ENCODE assay signal across 1 cellular context in the genomic region with DNA sequence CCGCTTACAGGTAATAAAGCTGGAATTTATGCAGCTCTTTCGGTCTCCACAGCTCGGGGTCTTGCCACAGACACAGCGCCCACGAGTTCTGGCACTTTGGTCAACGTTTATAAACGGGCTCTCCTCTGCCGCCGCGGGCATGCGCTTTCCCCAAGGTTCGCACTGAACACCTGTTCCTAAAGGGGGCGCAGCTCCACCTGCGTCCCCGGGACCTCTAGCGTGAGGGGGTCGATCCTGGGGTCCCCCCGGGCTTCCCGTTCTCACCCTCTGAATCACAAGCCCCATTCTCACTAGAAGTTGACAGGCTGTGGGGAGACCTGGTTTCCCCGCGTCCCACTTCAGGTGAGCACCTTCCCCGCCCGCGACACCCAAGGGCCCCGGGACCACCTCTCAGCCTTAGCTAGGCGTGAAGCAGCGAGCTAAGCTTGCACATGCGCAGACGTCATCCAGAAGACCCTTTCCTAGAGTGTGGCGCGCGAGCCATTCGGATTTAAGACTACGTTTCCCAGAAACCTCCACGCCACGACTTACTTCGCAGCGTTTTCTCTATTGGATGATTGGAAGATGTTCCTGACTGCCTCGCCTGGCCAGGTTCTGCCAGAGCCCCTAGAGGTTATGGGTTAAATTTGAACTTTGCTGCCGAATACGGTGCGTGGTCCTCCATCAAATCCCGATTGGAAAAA.
TF ChIP-seq lines count a peak whose summit lies in the region.

No MANE protein-coding gene starts in this region.

TF ChIP-seq in HepG2, 621 proteins besides CTCF, POLR2A, EP300 and RAD21 (continued from another document and continues in another):
- TF ChIP-seq, protein P1, sequence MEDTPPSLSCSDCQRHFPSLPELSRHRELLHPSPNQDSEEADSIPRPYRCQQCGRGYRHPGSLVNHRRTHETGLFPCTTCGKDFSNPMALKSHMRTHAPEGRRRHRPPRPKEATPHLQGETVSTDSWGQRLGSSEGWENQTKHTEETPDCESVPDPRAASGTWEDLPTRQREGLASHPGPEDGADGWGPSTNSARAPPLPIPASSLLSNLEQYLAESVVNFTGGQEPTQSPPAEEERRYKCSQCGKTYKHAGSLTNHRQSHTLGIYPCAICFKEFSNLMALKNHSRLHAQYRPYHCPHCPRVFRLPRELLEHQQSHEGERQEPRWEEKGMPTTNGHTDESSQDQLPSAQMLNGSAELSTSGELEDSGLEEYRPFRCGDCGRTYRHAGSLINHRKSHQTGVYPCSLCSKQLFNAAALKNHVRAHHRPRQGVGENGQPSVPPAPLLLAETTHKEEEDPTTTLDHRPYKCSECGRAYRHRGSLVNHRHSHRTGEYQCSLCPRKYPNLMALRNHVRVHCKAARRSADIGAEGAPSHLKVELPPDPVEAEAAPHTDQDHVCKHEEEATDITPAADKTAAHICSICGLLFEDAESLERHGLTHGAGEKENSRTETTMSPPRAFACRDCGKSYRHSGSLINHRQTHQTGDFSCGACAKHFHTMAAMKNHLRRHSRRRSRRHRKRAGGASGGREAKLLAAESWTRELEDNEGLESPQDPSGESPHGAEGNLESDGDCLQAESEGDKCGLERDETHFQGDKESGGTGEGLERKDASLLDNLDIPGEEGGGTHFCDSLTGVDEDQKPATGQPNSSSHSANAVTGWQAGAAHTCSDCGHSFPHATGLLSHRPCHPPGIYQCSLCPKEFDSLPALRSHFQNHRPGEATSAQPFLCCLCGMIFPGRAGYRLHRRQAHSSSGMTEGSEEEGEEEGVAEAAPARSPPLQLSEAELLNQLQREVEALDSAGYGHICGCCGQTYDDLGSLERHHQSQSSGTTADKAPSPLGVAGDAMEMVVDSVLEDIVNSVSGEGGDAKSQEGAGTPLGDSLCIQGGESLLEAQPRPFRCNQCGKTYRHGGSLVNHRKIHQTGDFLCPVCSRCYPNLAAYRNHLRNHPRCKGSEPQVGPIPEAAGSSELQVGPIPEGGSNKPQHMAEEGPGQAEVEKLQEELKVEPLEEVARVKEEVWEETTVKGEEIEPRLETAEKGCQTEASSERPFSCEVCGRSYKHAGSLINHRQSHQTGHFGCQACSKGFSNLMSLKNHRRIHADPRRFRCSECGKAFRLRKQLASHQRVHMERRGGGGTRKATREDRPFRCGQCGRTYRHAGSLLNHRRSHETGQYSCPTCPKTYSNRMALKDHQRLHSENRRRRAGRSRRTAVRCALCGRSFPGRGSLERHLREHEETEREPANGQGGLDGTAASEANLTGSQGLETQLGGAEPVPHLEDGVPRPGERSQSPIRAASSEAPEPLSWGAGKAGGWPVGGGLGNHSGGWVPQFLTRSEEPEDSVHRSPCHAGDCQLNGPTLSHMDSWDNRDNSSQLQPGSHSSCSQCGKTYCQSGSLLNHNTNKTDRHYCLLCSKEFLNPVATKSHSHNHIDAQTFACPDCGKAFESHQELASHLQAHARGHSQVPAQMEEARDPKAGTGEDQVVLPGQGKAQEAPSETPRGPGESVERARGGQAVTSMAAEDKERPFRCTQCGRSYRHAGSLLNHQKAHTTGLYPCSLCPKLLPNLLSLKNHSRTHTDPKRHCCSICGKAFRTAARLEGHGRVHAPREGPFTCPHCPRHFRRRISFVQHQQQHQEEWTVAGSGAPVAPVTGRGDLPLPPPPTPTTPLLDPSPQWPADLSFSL (CRISPR knock-in tag; IDR thresholded peaks at IDR 0.05) = no peak
- no peak for TF ChIP-seq ZUFSP (CRISPR knock-in tag; IDR thresholded peaks at IDR 0.05; ENCODE audit: borderline replicate concordance)
- no peak for TF ChIP-seq RBAK (CRISPR knock-in tag; IDR thresholded peaks at IDR 0.05)
- TF ChIP-seq ADNP (CRISPR knock-in tag; IDR thresholded peaks at IDR 0.05) = no peak
- TF ChIP-seq ARID2 (CRISPR knock-in tag; IDR thresholded peaks at IDR 0.05; ENCODE audit: borderline replicate concordance) = no peak
- TF ChIP-seq KDM5B (CRISPR knock-in tag; IDR thresholded peaks at IDR 0.05; ENCODE audit: borderline replicate concordance) = peak; percentile 69; the same call in 1 of the 2 replicates
- TF ChIP-seq ZBTB7B (CRISPR knock-in tag; IDR thresholded peaks at IDR 0.05) = peak; percentile 100
- no peak for TF ChIP-seq CBFB (CRISPR knock-in tag; IDR thresholded peaks at IDR 0.05)
- TF ChIP-seq ZBTB44 (CRISPR knock-in tag; IDR thresholded peaks at IDR 0.05) = no peak
- peak; percentile 46; the same call in 1 of the 2 replicates for TF ChIP-seq MYPOP (CRISPR knock-in tag; IDR thresholded peaks at IDR 0.05)
- TF ChIP-seq SP4 (CRISPR knock-in tag; IDR thresholded peaks at IDR 0.05) = 0 out of 2 replicates have a peak, but pooled peaks have one; percentile 56
- TF ChIP-seq ZFX (CRISPR knock-in tag; IDR thresholded peaks at IDR 0.05; ENCODE audit: low read depth) = peak; percentile 67
- no peak for TF ChIP-seq PBX2 (CRISPR knock-in tag; IDR thresholded peaks at IDR 0.05)
- TF ChIP-seq TBP (CRISPR knock-in tag; IDR thresholded peaks at IDR 0.05) = no peak
- TF ChIP-seq CHD4 (IDR thresholded peaks at IDR 0.05; ENCODE audit: borderline replicate concordance, low read length) = peak; percentile 53; the same call in 1 of the 2 replicates
- TF ChIP-seq, protein P2, sequence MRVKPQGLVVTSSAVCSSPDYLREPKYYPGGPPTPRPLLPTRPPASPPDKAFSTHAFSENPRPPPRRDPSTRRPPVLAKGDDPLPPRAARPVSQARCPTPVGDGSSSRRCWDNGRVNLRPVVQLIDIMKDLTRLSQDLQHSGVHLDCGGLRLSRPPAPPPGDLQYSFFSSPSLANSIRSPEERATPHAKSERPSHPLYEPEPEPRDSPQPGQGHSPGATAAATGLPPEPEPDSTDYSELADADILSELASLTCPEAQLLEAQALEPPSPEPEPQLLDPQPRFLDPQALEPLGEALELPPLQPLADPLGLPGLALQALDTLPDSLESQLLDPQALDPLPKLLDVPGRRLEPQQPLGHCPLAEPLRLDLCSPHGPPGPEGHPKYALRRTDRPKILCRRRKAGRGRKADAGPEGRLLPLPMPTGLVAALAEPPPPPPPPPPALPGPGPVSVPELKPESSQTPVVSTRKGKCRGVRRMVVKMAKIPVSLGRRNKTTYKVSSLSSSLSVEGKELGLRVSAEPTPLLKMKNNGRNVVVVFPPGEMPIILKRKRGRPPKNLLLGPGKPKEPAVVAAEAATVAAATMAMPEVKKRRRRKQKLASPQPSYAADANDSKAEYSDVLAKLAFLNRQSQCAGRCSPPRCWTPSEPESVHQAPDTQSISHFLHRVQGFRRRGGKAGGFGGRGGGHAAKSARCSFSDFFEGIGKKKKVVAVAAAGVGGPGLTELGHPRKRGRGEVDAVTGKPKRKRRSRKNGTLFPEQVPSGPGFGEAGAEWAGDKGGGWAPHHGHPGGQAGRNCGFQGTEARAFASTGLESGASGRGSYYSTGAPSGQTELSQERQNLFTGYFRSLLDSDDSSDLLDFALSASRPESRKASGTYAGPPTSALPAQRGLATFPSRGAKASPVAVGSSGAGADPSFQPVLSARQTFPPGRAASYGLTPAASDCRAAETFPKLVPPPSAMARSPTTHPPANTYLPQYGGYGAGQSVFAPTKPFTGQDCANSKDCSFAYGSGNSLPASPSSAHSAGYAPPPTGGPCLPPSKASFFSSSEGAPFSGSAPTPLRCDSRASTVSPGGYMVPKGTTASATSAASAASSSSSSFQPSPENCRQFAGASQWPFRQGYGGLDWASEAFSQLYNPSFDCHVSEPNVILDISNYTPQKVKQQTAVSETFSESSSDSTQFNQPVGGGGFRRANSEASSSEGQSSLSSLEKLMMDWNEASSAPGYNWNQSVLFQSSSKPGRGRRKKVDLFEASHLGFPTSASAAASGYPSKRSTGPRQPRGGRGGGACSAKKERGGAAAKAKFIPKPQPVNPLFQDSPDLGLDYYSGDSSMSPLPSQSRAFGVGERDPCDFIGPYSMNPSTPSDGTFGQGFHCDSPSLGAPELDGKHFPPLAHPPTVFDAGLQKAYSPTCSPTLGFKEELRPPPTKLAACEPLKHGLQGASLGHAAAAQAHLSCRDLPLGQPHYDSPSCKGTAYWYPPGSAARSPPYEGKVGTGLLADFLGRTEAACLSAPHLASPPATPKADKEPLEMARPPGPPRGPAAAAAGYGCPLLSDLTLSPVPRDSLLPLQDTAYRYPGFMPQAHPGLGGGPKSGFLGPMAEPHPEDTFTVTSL (CRISPR knock-in tag; IDR thresholded peaks at IDR 0.05; ENCODE audit: borderline replicate concordance) = no peak
- TF ChIP-seq ZNF777 (CRISPR knock-in tag; IDR thresholded peaks at IDR 0.05) = no peak
- TF ChIP-seq ZNF350 (CRISPR knock-in tag; IDR thresholded peaks at IDR 0.05; ENCODE audit: borderline replicate concordance, low read depth) = peak; percentile 69; the same call in 1 of the 2 replicates
- TF ChIP-seq RELA (CRISPR knock-in tag; IDR thresholded peaks at IDR 0.05) = no peak
- peak in 1 of 2 experiments; percentile 50; a peak in 1 of 4 replicates for TF ChIP-seq KLF16 (CRISPR knock-in tag; IDR thresholded peaks at IDR 0.05)
- peak; percentile 59; the same call in 1 of the 2 replicates for TF ChIP-seq ZNF33B (CRISPR knock-in tag; IDR thresholded peaks at IDR 0.05)
- TF ChIP-seq TSC22D2 (CRISPR knock-in tag; IDR thresholded peaks at IDR 0.05; ENCODE audit: borderline replicate concordance) = 0 out of 2 replicates have a peak, but pooled peaks have one; percentile 24
- peak; percentile 52 for TF ChIP-seq ELF1 (CRISPR knock-in tag; IDR thresholded peaks at IDR 0.05)
- TF ChIP-seq, protein P3, sequence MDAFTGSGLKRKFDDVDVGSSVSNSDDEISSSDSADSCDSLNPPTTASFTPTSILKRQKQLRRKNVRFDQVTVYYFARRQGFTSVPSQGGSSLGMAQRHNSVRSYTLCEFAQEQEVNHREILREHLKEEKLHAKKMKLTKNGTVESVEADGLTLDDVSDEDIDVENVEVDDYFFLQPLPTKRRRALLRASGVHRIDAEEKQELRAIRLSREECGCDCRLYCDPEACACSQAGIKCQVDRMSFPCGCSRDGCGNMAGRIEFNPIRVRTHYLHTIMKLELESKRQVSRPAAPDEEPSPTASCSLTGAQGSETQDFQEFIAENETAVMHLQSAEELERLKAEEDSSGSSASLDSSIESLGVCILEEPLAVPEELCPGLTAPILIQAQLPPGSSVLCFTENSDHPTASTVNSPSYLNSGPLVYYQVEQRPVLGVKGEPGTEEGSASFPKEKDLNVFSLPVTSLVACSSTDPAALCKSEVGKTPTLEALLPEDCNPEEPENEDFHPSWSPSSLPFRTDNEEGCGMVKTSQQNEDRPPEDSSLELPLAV (CRISPR knock-in tag; conservative IDR thresholded peaks at IDR 0.05; ENCODE audit: low read depth) = no peak
- TF ChIP-seq SALL1 (CRISPR knock-in tag; IDR thresholded peaks at IDR 0.05) = peak; percentile 75
- no peak for TF ChIP-seq ZNF619 (CRISPR knock-in tag; IDR thresholded peaks at IDR 0.05)
- TF ChIP-seq MAFK (conservative IDR thresholded peaks at IDR 0.05 in 1 of 2, IDR thresholded peaks at IDR 0.05 in 1 of 2; ENCODE audit: low read length in 2 of 2) = no peak
- TF ChIP-seq, protein P4, sequence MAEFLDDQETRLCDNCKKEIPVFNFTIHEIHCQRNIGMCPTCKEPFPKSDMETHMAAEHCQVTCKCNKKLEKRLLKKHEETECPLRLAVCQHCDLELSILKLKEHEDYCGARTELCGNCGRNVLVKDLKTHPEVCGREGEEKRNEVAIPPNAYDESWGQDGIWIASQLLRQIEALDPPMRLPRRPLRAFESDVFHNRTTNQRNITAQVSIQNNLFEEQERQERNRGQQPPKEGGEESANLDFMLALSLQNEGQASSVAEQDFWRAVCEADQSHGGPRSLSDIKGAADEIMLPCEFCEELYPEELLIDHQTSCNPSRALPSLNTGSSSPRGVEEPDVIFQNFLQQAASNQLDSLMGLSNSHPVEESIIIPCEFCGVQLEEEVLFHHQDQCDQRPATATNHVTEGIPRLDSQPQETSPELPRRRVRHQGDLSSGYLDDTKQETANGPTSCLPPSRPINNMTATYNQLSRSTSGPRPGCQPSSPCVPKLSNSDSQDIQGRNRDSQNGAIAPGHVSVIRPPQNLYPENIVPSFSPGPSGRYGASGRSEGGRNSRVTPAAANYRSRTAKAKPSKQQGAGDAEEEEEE (CRISPR knock-in tag; IDR thresholded peaks at IDR 0.05; ENCODE audit: borderline replicate concordance) = no peak
- TF ChIP-seq ZBTB14 (CRISPR knock-in tag; IDR thresholded peaks at IDR 0.05) = peak; percentile 78
